ENCODE assay signal across 17 cellular contexts in genomic region chr2:189421644-189422043, GRCh38. TPM values are rescaled to one million over a fixed set of nuclear protein-coding genes. Genes with fewer than 3 reads are reported as not detected.
DNase-seq lines count a peak whose midpoint lies in the region; ATAC-seq and TF ChIP-seq lines count a peak whose summit lies in the region.
"Had no signal": no experiment of that assay in that cellular context is flagged by ENCODE, and none has a peak within 500 bp of the region (broad histone marks: within the 10 kb centered on the region; RNA-seq: fewer than 3 reads in every experiment).

No MANE protein-coding gene starts in this region.

- H3K4me3 ChIP-seq in AG04450 (ENCODE audit: low read depth, low read length), result no peak overlapping the region
- H3K4me3 ChIP-seq: spleen, uterus had no signal

- H3K4me3 Mint-ChIP-seq in H9, result no peak overlapping the region
- H3K4me3 Mint-ChIP-seq: brain; CD8-positive, alpha-beta T cell; nephron had no signal

- H3K27me3 Mint-ChIP-seq in H9 (ENCODE audit: low read depth), result no peaks in the 10 kb centered on the region

- H4K20me1 ChIP-seq in H9 (ENCODE audit: control insufficient read depth, insufficient read depth, insufficient read length), result no peaks in the 10 kb centered on the region

- no peak overlapping the region for H2AK5ac ChIP-seq in H9 (ENCODE audit: insufficient read length, low read length)

- no CpG with 5 or more reads among the region's 1 CpG for WGBS in H9 (ENCODE audit: extremely low coverage, insufficient read length, low lambda C conversion rate)

- H3K36me3 Mint-ChIP-seq in H9 (ENCODE audit: insufficient read depth in 1 of 3, low read depth in 3 of 3), result peaks cover 0 to 2% (median 0%) of the 10 kb centered on the region in 3 experiments; a peak in 1 of 7 replicates
- H3K36me3 Mint-ChIP-seq: CD8-positive, alpha-beta T cell had no signal

- H4K91ac ChIP-seq in H9 (ENCODE audit: insufficient read length, low read depth, low read length), result no peak overlapping the region

- no peak overlapping the region for H3K27ac ChIP-seq in AG04450 (ENCODE audit: low read depth, low read length)
- no peak overlapping the region for H3K27ac ChIP-seq in H9 (ENCODE audit: insufficient read length, low read depth, low read length)
- no peak overlapping the region for H3K27ac ChIP-seq in foreskin keratinocyte
- H3K27ac ChIP-seq: spleen, uterus, VCaP had no signal

- H3K9ac ChIP-seq in H9 (ENCODE audit: extremely low read depth, insufficient read length, low read length), result no peak overlapping the region

- DNase-seq in AG04450 (ENCODE audit: low read depth, low spot score) (no peak), H9 (no peak), T1000 (lab: John Stamatoyannopoulos, UW) (peak; percentile 21), foreskin keratinocyte (peak in 1 of 2 donors; percentile 70), DMS79 (lab: John Stamatoyannopoulos, UW) (no peak), cerebellar cortex (ENCODE audit: low spot score) (no peak), iPS-NIHi11 (ENCODE audit: low spot score) (no peak)
- DNase-seq in central memory CD4-positive, alpha-beta T cell, result no peak
- DNase-seq: CD8-positive, alpha-beta T cell; Karpas-422; NCI-H2107; spleen; uterus had no signal

- no peak overlapping the region for H2BK12ac ChIP-seq in H9 (ENCODE audit: insufficient read length, low read depth, low read length)

- H3K56ac ChIP-seq in H9 (ENCODE audit: insufficient read length, low read depth, low read length), result no peak overlapping the region

- H3K79me1 ChIP-seq in H9 (ENCODE audit: insufficient read depth, low read depth, low read length, poor library complexity, severe bottlenecking), result no peaks in the 10 kb centered on the region

- no peak overlapping the region for H3T11ph ChIP-seq in H9 (ENCODE audit: low read length)

- H2AFZ ChIP-seq in H9 (ENCODE audit: low read length), result no peak overlapping the region

- H3K4me1 Mint-ChIP-seq in H9, result peaks cover 11 to 12% of the 10 kb centered on the region in 2 experiments
- H3K4me1 Mint-ChIP-seq: brain, nephron had no signal

- no peak overlapping the region for H3K4ac ChIP-seq in H9 (ENCODE audit: low read depth, low read length)

- TF ChIP-seq CTCF in AG04450 (IDR thresholded peaks at IDR 0.05; ENCODE audit: low read depth, low read length), result peak; percentile 20; the same call in 1 of the 2 replicates
- TF ChIP-seq CTCF in H9 (conservative IDR thresholded peaks at IDR 0.05), result no peak
- no peak for TF ChIP-seq CTCF in foreskin keratinocyte (conservative IDR thresholded peaks at IDR 0.05)

- no peak overlapping the region for H2BK20ac ChIP-seq in H9 (ENCODE audit: low read depth, low read length, poor library complexity, severe bottlenecking)

- H2BK5ac ChIP-seq in H9 (ENCODE audit: insufficient read length, low read length), result no peak overlapping the region

- POLR2A ChIA-PET in AG04450 (lab: Yijun Ruan, JAX), result no interaction called here

- H3K27ac Mint-ChIP-seq in H9, result no peak overlapping the region
- H3K27ac Mint-ChIP-seq: brain; CD8-positive, alpha-beta T cell; nephron had no signal

- H3K18ac ChIP-seq in H9 (ENCODE audit: insufficient read length, low read depth, low read length), result no peak overlapping the region

- no peak overlapping the region for H3K23ac ChIP-seq in H9 (ENCODE audit: insufficient read length, low read depth, low read length)

- H3K9me3 ChIP-seq in AG04450 (ENCODE audit: control insufficient read depth, insufficient read depth, low read length) (no peaks in the 10 kb centered on the region), H9 (ENCODE audit: control insufficient read depth, low read depth, low read length) (no peaks in the 10 kb centered on the region)
- H3K9me3 ChIP-seq: spleen, uterus had no signal

- H3K23me2 ChIP-seq in H9 (ENCODE audit: insufficient read length, low read depth, low read length, poor library complexity, severe bottlenecking), result no peaks in the 10 kb centered on the region

- no peaks in the 10 kb centered on the region for H3K79me2 ChIP-seq in H9 (ENCODE audit: insufficient read depth, low read length)

- no peak overlapping the region for H2BK120ac ChIP-seq in H9 (ENCODE audit: low read depth, low read length, poor library complexity, severe bottlenecking)

- H4K5ac ChIP-seq in H9 (ENCODE audit: insufficient read length, low read depth, low read length), result no peak overlapping the region

- H3K4me1 ChIP-seq in H9 (ENCODE audit: insufficient read depth, low read length) (no peaks in the 10 kb centered on the region; the same call in 1 of the 2 replicates), foreskin keratinocyte (no peaks in the 10 kb centered on the region)
- H3K4me1 ChIP-seq: spleen, uterus had no signal

- no peak overlapping the region for H4K8ac ChIP-seq in H9 (replicated peaks; ENCODE audit: insufficient read length, low read depth, low read length)

- peak; percentile 91 for ATAC-seq in foreskin keratinocyte
- ATAC-seq: CD8-positive, alpha-beta T cell; esophagus mucosa had no signal

- peak overlapping the region; percentile 12; the same call in 1 of the 2 replicates for H3K14ac ChIP-seq in H9 (ENCODE audit: insufficient read depth, low read length)

- no peaks in the 10 kb centered on the region for H3K27me3 ChIP-seq in AG04450 (ENCODE audit: control insufficient read depth, insufficient read depth, low read length)
- no peaks in the 10 kb centered on the region for H3K27me3 ChIP-seq in H9 (ENCODE audit: insufficient read depth, low read length)
- no peaks in the 10 kb centered on the region for H3K27me3 ChIP-seq in foreskin keratinocyte
- H3K27me3 ChIP-seq: spleen, uterus had no signal

- no peak overlapping the region for H2BK15ac ChIP-seq in H9 (ENCODE audit: low read depth, low read length)

- no peak overlapping the region for H3K4me2 ChIP-seq in H9 (ENCODE audit: insufficient read depth, insufficient read length, low read length)

- CTCF ChIA-PET in AG04450 (lab: Charles Lee), result interaction anchor here (1.9 kb wide), 1 partner anchor 9 kb away, joined by 5 read pairs; no protein-coding TSS in a partner anchor

- H3K9me3 Mint-ChIP-seq in H9, result no peaks in the 10 kb centered on the region; a peak in 1 of 5 replicates
- H3K9me3 Mint-ChIP-seq: CD8-positive, alpha-beta T cell had no signal

RNA-seq across cellular contexts. Expression of gene WDR75, which starts 19.6 kb away (rescaled TPM):
- polyA plus RNA-seq in AG04450 (2011; rRNA removed) (28.2 and 48.0 TPM in 2 replicates), foreskin keratinocyte (17.0 and 25.6 TPM in 2 replicates)
- 55.9 and 65.6 TPM in 2 replicates for polyA minus RNA-seq in AG04450 (2011; rRNA and poly(A)+ RNA removed)
- total RNA-seq in H9 (2021) (70.6 and 80.6 TPM in 2 replicates), foreskin keratinocyte (39.9 and 49.6 TPM in 2 replicates)
